14 cellular contexts compared by ENCODE assay signal in the genomic region with DNA sequence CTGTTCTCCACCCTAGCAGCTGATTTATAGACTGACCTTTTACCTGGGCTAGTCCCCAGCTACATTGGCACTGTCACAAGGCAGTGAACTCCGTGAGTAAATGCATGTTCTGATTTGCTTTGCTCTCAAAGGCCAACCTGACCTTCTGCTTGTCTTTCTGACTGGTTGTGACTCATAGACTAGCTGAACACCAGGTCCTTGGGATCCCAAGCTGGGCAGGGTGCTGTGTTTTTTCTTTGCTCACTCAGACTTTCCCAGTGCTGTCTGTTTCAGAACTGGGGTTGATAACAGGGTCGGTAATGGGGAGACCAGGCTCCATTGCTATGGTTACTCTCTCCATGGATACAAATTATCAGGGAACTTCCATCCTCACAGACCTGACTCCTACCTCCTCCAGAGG. TPM values are rescaled to one million over a fixed set of nuclear protein-coding genes. Genes with fewer than 3 reads are reported as not detected.
DNase-seq lines count a peak whose midpoint lies in the region; ATAC-seq and TF ChIP-seq lines count a peak whose summit lies in the region.
"Had no signal": no experiment of that assay in that cellular context is flagged by ENCODE, and none has a peak within 500 bp of the region (broad histone marks: within the 10 kb centered on the region; RNA-seq: fewer than 3 reads in every experiment).

No MANE protein-coding gene starts in this region.

- DNase-seq in DMS 273 (lab: John Stamatoyannopoulos, UW; ENCODE audit: unreplicated experiment), result peak; percentile 26
- DNase-seq in DMS 273 treated with DMSO at 0.1 percent for 48 hours (lab: John Stamatoyannopoulos, UW), result no peak
- DNase-seq in PC-3, result peak; percentile 83
- peak; percentile 25 to 49 for DNase-seq in foreskin fibroblast
- peak; percentile 10 for DNase-seq in skeletal muscle cell (ENCODE audit: low read depth)
- no peak for DNase-seq in RPMI8226
- no peak for DNase-seq in activated T-cell treated with anti-CD3 and anti-CD28 coated beads, Interleukin-2, amount 50 U/mL, for 48 hours
- DNase-seq: activated gamma-delta T cell treated with Interleukin-2 at 50 U/mL for 16 hours, dorsolateral prefrontal cortex, heart right ventricle, NCI-H2227 treated with DMSO at 0.1 percent for 48 hours had no signal

- H3K27ac ChIP-seq in PC-3 (ENCODE audit: low read length), result peak overlapping the region; percentile 64
- H3K27ac ChIP-seq: 22Rv1, dorsolateral prefrontal cortex, heart right ventricle had no signal

- peaks cover 3% of the 10 kb centered on the region; the same call in 1 of the 2 replicates for H3K4me1 ChIP-seq in PC-3 (ENCODE audit: insufficient read depth, low read length)
- H3K4me1 ChIP-seq: heart right ventricle had no signal

- CTCF ChIA-PET in PC-3 (lab: Charles Lee), result interaction anchor here (0.5 kb wide), 1 partner anchor 644 kb away, joined by 3 read pairs; no protein-coding TSS in a partner anchor

- no peak overlapping the region for H3K9ac ChIP-seq in PC-3 (ENCODE audit: low read length)

- TF ChIP-seq CTCF in PC-3 (conservative IDR thresholded peaks at IDR 0.05; ENCODE audit: low read depth, low read length), result no peak
- TF ChIP-seq CTCF in foreskin fibroblast (IDR thresholded peaks at IDR 0.05; ENCODE audit: low read depth, low read length), result no peak

- H3K27me3 ChIP-seq in PC-3 (ENCODE audit: low read length), result no peaks in the 10 kb centered on the region

- no TSS peak for BruUV-seq in PC-3 (replicated peaks; lab: Mats Ljungman, UMichigan)

- H3K9me3 ChIP-seq in PC-3 (ENCODE audit: low read length), result no peaks in the 10 kb centered on the region

- H3K36me3 ChIP-seq in PC-3 (ENCODE audit: low read depth, low read length), result no peaks in the 10 kb centered on the region
- H3K36me3 ChIP-seq: heart right ventricle had no signal

- peak; percentile 99 for ATAC-seq in PC-3
- no peak for ATAC-seq in HG02981 (IDR thresholded peaks at IDR 0.05; ENCODE audit: unreplicated experiment)

- peak overlapping the region; percentile 65 for H3K4me2 ChIP-seq in PC-3 (ENCODE audit: low read length)
- H3K4me2 ChIP-seq: smooth muscle cell had no signal

- H3K4me3 ChIP-seq in PC-3 (ENCODE audit: low read length) (no peak overlapping the region), foreskin fibroblast (ENCODE audit: low read depth in 1 of 2, low read length in 2 of 2) (no peak overlapping the region), skeletal muscle cell (ENCODE audit: low read depth, low read length) (no peak overlapping the region)
- H3K4me3 ChIP-seq: dorsolateral prefrontal cortex, heart right ventricle, smooth muscle cell had no signal

- no peaks in the 10 kb centered on the region for H3K9me2 ChIP-seq in PC-3 (replicated peaks; ENCODE audit: low read length)

- peak overlapping the region; percentile 45 for H2AFZ ChIP-seq in PC-3 (ENCODE audit: low read length)

- H3F3A ChIP-seq in PC-3 (ENCODE audit: low read length, unreplicated experiment), result no peaks in the 10 kb centered on the region

- H3K79me2 ChIP-seq in PC-3 (ENCODE audit: low read length), result no peaks in the 10 kb centered on the region

- H4K20me1 ChIP-seq in PC-3 (ENCODE audit: low read length), result no peaks in the 10 kb centered on the region

- intact Hi-C loops in PC-3 (cut with micrococcal nuclease), result no loop called here

- POLR2A ChIA-PET in PC-3 (lab: Charles Lee; ENCODE audit: unreplicated experiment), result no interaction called here

RNA-seq across cellular contexts. Expression of a gene that starts 35.0 kb away (rescaled TPM):
- total RNA-seq in PC-3 (2014; rRNA removed), result 0.33 and 0.35 TPM in 2 replicates
- total RNA-seq: heart right ventricle had no signal

Comparison
In these comparisons a context has a peak if more than half of its experiments do, and no peak if none do; other contexts are left out.
1. DNase-seq: peak in DMS 273 (single experiment), PC-3 (single experiment), foreskin fibroblast (2 of 2) and skeletal muscle cell (single experiment); none in DMS 273 treated with DMSO at 0.1 percent for 48 hours (single experiment), RPMI8226 (single experiment) and activated T-cell treated with anti-CD3 and anti-CD28 coated beads, Interleukin-2, amount 50 U/mL, for 48 hours (0 of 2).